Comparison of ENCODE assay signal across 21 cellular contexts in genomic region chr10:46300367-46300711, GRCh38. TPM values are rescaled to one million over a fixed set of nuclear protein-coding genes. Genes with fewer than 3 reads are reported as not detected.
"Had no signal": no experiment of that assay in that cellular context is flagged by ENCODE, and none has a peak within 500 bp of the region (broad histone marks: within the 10 kb centered on the region; RNA-seq: fewer than 3 reads in every experiment).

No MANE protein-coding gene starts in this region.

RNA-seq across cellular contexts. Expression of gene ANTXRL, which starts 13.5 kb away (rescaled TPM):
- total RNA-seq: chondrocyte; colonic mucosa; endothelial cell of umbilical vein; epithelial cell of proximal tubule; esophagus muscularis mucosa; fibroblast of lung; foreskin keratinocyte; gastroesophageal sphincter; lower leg skin; lung microvascular endothelial cell; mesothelial cell of epicardium; mucosa of descending colon; natural killer cell treated with Interleukin-12 subunit alpha and Interleukin-12 subunit beta and Interleukin-15 and Interleukin-18, amount 100 ng/mL, for 72 hours; neural crest cell; osteocyte; psoas muscle; renal cortical epithelial cell; transverse colon; upper lobe of right lung had no signal
- polyA plus RNA-seq: endothelial cell of umbilical vein, fibroblast of lung, foreskin keratinocyte, immature natural killer cell, keratinocyte had no signal
